In the genomic region with DNA sequence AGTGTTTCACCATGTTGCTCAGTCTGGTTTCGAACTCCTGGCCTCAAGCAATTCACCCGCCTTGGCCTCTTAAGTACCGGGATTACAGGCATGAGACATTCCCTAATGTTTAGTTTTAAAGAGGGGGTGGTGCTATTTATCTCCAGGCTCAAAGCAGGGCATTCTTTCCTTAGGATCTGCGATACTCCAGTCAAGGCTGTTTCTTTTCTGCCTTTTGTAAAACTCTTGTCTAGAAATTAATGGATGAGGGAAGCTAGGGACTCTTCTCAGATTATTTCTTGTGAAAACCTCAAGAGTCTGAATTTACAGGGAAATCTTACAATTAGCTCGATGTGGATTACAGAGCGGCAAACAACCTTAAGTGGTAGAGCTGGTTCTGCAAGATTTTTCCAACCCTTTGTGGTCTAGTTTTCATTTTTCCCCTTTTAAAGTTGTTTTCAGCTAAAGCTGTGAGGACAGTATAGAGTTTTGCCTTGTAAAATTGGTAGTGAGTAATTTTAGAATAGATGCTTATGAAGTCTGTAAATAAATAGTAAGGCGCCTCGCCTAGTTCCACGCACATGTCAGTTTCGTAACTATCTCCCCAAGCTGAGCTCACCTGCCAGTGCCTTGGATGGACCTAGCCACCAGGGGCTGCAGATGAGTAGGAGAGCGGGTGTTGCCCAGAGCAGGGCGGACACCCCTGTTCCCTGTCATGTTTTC, we compare ENCODE assay signal across 8 cellular contexts. TPM values are rescaled to one million over a fixed set of nuclear protein-coding genes. Genes with fewer than 3 reads are reported as not detected.
DNase-seq lines count a peak whose midpoint lies in the region; ATAC-seq and TF ChIP-seq lines count a peak whose summit lies in the region.

No MANE protein-coding gene starts in this region.

- no peak for DNase-seq in right atrium auricular region (ENCODE audit: low spot score)
- DNase-seq in right cardiac atrium = no peak
- DNase-seq in iPS-NIHi7 (ENCODE audit: extremely low spot score) = peak; percentile 64
- no peak for DNase-seq in coronary artery (ENCODE audit: low spot score)
- DNase-seq in NCI-H2081 treated with DMSO at 0.1 percent for 48 hours (lab: John Stamatoyannopoulos, UW) = no peak
- DNase-seq in NCI-H1694 (lab: John Stamatoyannopoulos, UW) = no peak

- H2AFZ ChIP-seq in SU-DHL-6 (ENCODE audit: low read depth, low read length, severe bottlenecking) = no peak overlapping the region

- no peaks in the 10 kb centered on the region for H3K9me2 ChIP-seq in SU-DHL-6 (replicated peaks; ENCODE audit: insufficient read depth, low read length)

- H3K4me3 ChIP-seq in right atrium auricular region (no peak overlapping the region), right cardiac atrium (ENCODE audit: low read length) (no peak overlapping the region), SU-DHL-6 (ENCODE audit: insufficient read depth, low read length, poor library complexity, severe bottlenecking) (peak overlapping the region; percentile 30), coronary artery (no peak overlapping the region)

- H4K20me1 ChIP-seq in SU-DHL-6 (ENCODE audit: low read depth, low read length) = no peaks in the 10 kb centered on the region

- peaks cover 90% of the 10 kb centered on the region for H3F3A ChIP-seq in SU-DHL-6 (ENCODE audit: insufficient read depth)

- H3K79me2 ChIP-seq in SU-DHL-6 (ENCODE audit: insufficient read depth, low read length) = peaks cover 100% of the 10 kb centered on the region

- TF ChIP-seq CTCF in right atrium auricular region (IDR thresholded peaks at IDR 0.05) (peak in 1 of 2 donors; percentile 20), SU-DHL-6 (IDR thresholded peaks at IDR 0.05; ENCODE audit: insufficient read depth, low read length, poor library complexity, severe bottlenecking) (peak; percentile 57), coronary artery (IDR thresholded peaks at IDR 0.05) (no peak)

- H3K9ac ChIP-seq in SU-DHL-6 (ENCODE audit: low read length) = peak overlapping the region; percentile 47

- no peaks in the 10 kb centered on the region for H3K27me3 ChIP-seq in right atrium auricular region
- H3K27me3 ChIP-seq in right cardiac atrium (ENCODE audit: control insufficient read depth, insufficient read depth) = no peaks in the 10 kb centered on the region
- H3K27me3 ChIP-seq in SU-DHL-6 (ENCODE audit: low read length) = no peaks in the 10 kb centered on the region

- H3K9me3 ChIP-seq in right atrium auricular region (no peaks in the 10 kb centered on the region), right cardiac atrium (ENCODE audit: control insufficient read depth, low read length) (no peaks in the 10 kb centered on the region), SU-DHL-6 (ENCODE audit: insufficient read depth, low read length) (no peaks in the 10 kb centered on the region)

- peaks cover 0 to 48% of the 10 kb centered on the region in 2 donors for H3K4me1 ChIP-seq in right atrium auricular region
- H3K4me1 ChIP-seq in right cardiac atrium (ENCODE audit: control insufficient read depth, insufficient read depth, low read length) = peaks cover 2% of the 10 kb centered on the region

- H3K36me3 ChIP-seq in right atrium auricular region = no peaks in the 10 kb centered on the region
- H3K36me3 ChIP-seq in SU-DHL-6 (ENCODE audit: low read length) = no peaks in the 10 kb centered on the region; the same call in 1 of the 2 replicates

- intact Hi-C loops in right cardiac atrium (cut with DNase I) = no loop called here

- H3K27ac ChIP-seq in right atrium auricular region (peak overlapping the region; percentile 12 to 24), right cardiac atrium (ENCODE audit: low read length) (no peak overlapping the region), SU-DHL-6 (ENCODE audit: low read depth, low read length) (peak overlapping the region; percentile 97), coronary artery (no peak overlapping the region)

- peak overlapping the region; percentile 90 for H3K4me2 ChIP-seq in SU-DHL-6 (ENCODE audit: low read depth, low read length, poor library complexity, severe bottlenecking)

- WGBS in right cardiac atrium = 74% methylated on average over 12 of the region's 12 CpGs

- ATAC-seq in right cardiac atrium (no peak), GM18511 (IDR thresholded peaks at IDR 0.05; ENCODE audit: unreplicated experiment) (no peak)

RNA-seq across cellular contexts. Expression of gene CUX1, which starts 53.1 kb away (rescaled TPM):
- 10 to 100 TPM; 71.1 to 94.4 TPM for total RNA-seq in right atrium auricular region
- 100 to 1,000 TPM; 106 to 146 (median 117) TPM for total RNA-seq in right cardiac atrium
- polyA plus RNA-seq in right cardiac atrium = 54.1 TPM

Comparison
In these comparisons a context has a peak if more than half of its experiments do, and no peak if none do; other contexts are left out.
1. H3K27ac ChIP-seq: peak in right atrium auricular region (2 of 2) and SU-DHL-6 (single experiment); none in right cardiac atrium (single experiment) and coronary artery (0 of 2).